In genomic region chr3:104521606-104522336, GRCh38 we compare ENCODE assay signal across 12 cellular contexts.
DNase-seq lines count a peak whose midpoint lies in the region; ATAC-seq, FAIRE-seq and TF ChIP-seq lines count a peak whose summit lies in the region.
"Had no signal": no experiment of that assay in that cellular context is flagged by ENCODE, and none has a peak within 500 bp of the region (broad histone marks: within the 10 kb centered on the region; RNA-seq: fewer than 3 reads in every experiment).

No MANE protein-coding gene starts in this region.

- DNase-seq in HFFc6 (no peak), left lung (peak in 1 of 2 donors; percentile 42), endodermal cell (no peak), RCC 7860 (ENCODE audit: low spot score) (no peak), H7 (no peak)
- no peak for DNase-seq in natural killer cell treated with Interleukin-12 subunit alpha and Interleukin-12 subunit beta and Interleukin-15 and Interleukin-18, amount 100 ng/mL, for 72 hours (ENCODE audit: low spot score)
- DNase-seq: EL, foreskin fibroblast had no signal

- intact Hi-C loops in left lung (cut with DNase I), result no loop called here

- H3K4me1 ChIP-seq in left lung, result no peaks in the 10 kb centered on the region
- no peaks in the 10 kb centered on the region for H3K4me1 ChIP-seq in endodermal cell (ENCODE audit: control insufficient read depth, insufficient read depth, low read length)
- H3K4me1 ChIP-seq: adrenal gland had no signal

- no peak overlapping the region for H3K9ac ChIP-seq in endodermal cell (ENCODE audit: extremely low read depth, low read length, poor library complexity, severe bottlenecking)
- H3K9ac ChIP-seq: neural progenitor cell had no signal

- H3K9me3 ChIP-seq in left lung (peaks cover 0 to 2% of the 10 kb centered on the region in 2 donors), endodermal cell (ENCODE audit: control insufficient read depth, low read length) (no peaks in the 10 kb centered on the region)
- H3K9me3 ChIP-seq: adrenal gland had no signal

- ATAC-seq in GM18858 (IDR thresholded peaks at IDR 0.05; ENCODE audit: unreplicated experiment), result peak; percentile 38
- ATAC-seq in HG03558 (IDR thresholded peaks at IDR 0.05; ENCODE audit: extremely low read depth, unreplicated experiment), result peak; percentile 36
- ATAC-seq in left lung, result peak; percentile 32
- ATAC-seq in natural killer cell treated with Interleukin-12 subunit alpha and Interleukin-12 subunit beta and Interleukin-15 and Interleukin-18, amount 100 ng/mL, for 72 hours, result no peak

- H3K27me3 ChIP-seq in left lung (no peaks in the 10 kb centered on the region), endodermal cell (ENCODE audit: control insufficient read depth, insufficient read depth, low read length, poor library complexity, severe bottlenecking) (no peaks in the 10 kb centered on the region), H7 (ENCODE audit: control insufficient read depth, insufficient read depth, low read length) (no peaks in the 10 kb centered on the region)
- H3K27me3 ChIP-seq: adrenal gland, neural progenitor cell had no signal

- H3K4me3 ChIP-seq in left lung, result no peak overlapping the region
- no peak overlapping the region for H3K4me3 ChIP-seq in endodermal cell (ENCODE audit: low read length)
- no peak overlapping the region for H3K4me3 ChIP-seq in H7 (ENCODE audit: insufficient read depth, low read depth, low read length)
- H3K4me3 ChIP-seq: adrenal gland, neural progenitor cell had no signal

- H3K27ac ChIP-seq in left lung (no peak overlapping the region), endodermal cell (ENCODE audit: low read depth, low read length) (no peak overlapping the region)
- H3K27ac ChIP-seq: adrenal gland, neural progenitor cell had no signal

- H3K36me3 Mint-ChIP-seq in HFFc6 (ENCODE audit: low read depth) (no peaks in the 10 kb centered on the region; the same call in 1 of the 2 replicates), endodermal cell (ENCODE audit: low read depth) (peaks cover 3% of the 10 kb centered on the region)
- H3K36me3 Mint-ChIP-seq in natural killer cell treated with Interleukin-12 subunit alpha and Interleukin-12 subunit beta and Interleukin-15 and Interleukin-18, amount 100 ng/mL, for 72 hours, result no peaks in the 10 kb centered on the region

- H3K36me3 ChIP-seq in left lung, result no peaks in the 10 kb centered on the region
- H3K36me3 ChIP-seq in endodermal cell (ENCODE audit: control insufficient read depth, insufficient read depth, low read length), result no peaks in the 10 kb centered on the region
- no peaks in the 10 kb centered on the region for H3K36me3 ChIP-seq in H7 (replicated peaks; ENCODE audit: control insufficient read depth, insufficient read depth, low read length)
- H3K36me3 ChIP-seq: adrenal gland, neural progenitor cell had no signal

- H3K4me3 Mint-ChIP-seq in HFFc6 (peak overlapping the region; percentile 45; the same call in 1 of the 2 replicates), endodermal cell (no peak overlapping the region)
- H3K4me3 Mint-ChIP-seq in natural killer cell treated with Interleukin-12 subunit alpha and Interleukin-12 subunit beta and Interleukin-15 and Interleukin-18, amount 100 ng/mL, for 72 hours, result no peak overlapping the region
- H3K4me3 Mint-ChIP-seq: neural progenitor cell had no signal

- peaks cover 1% of the 10 kb centered on the region; the same call in 1 of the 2 replicates for H3K27me3 Mint-ChIP-seq in HFFc6 (ENCODE audit: insufficient read depth)
- H3K27me3 Mint-ChIP-seq in endodermal cell (ENCODE audit: insufficient read depth), result no peaks in the 10 kb centered on the region
- no peaks in the 10 kb centered on the region for H3K27me3 Mint-ChIP-seq in natural killer cell treated with Interleukin-12 subunit alpha and Interleukin-12 subunit beta and Interleukin-15 and Interleukin-18, amount 100 ng/mL, for 72 hours

- H3K4me1 Mint-ChIP-seq in HFFc6 (ENCODE audit: low read depth) (peaks cover 21% of the 10 kb centered on the region), endodermal cell (peaks cover 11% of the 10 kb centered on the region)
- no peaks in the 10 kb centered on the region for H3K4me1 Mint-ChIP-seq in natural killer cell treated with Interleukin-12 subunit alpha and Interleukin-12 subunit beta and Interleukin-15 and Interleukin-18, amount 100 ng/mL, for 72 hours (ENCODE audit: low read depth in 2 of 2)
- H3K4me1 Mint-ChIP-seq: neural progenitor cell had no signal

- no peak for FAIRE-seq in RCC 7860 (lab: Jason Lieb, UNC)

- H3K27ac Mint-ChIP-seq in HFFc6 (no peak overlapping the region), endodermal cell (no peak overlapping the region)
- H3K27ac Mint-ChIP-seq in natural killer cell treated with Interleukin-12 subunit alpha and Interleukin-12 subunit beta and Interleukin-15 and Interleukin-18, amount 100 ng/mL, for 72 hours, result no peak overlapping the region
- H3K27ac Mint-ChIP-seq: neural progenitor cell had no signal

- H3K9me3 Mint-ChIP-seq in HFFc6 (no peaks in the 10 kb centered on the region), endodermal cell (peaks cover 6% of the 10 kb centered on the region)
- H3K9me3 Mint-ChIP-seq in natural killer cell treated with Interleukin-12 subunit alpha and Interleukin-12 subunit beta and Interleukin-15 and Interleukin-18, amount 100 ng/mL, for 72 hours, result no peaks in the 10 kb centered on the region
- H3K9me3 Mint-ChIP-seq: neural progenitor cell had no signal

- WGBS in endodermal cell (ENCODE audit: insufficient coverage in 1 of 2, insufficient read length in 1 of 2), 2 experiments, result 86 to 100% methylated on average over 3 to 6 of the region's 7 CpGs

- TF ChIP-seq CTCF in HFFc6 (IDR thresholded peaks at IDR 0.05), result no peak
- no peak for TF ChIP-seq CTCF in left lung (IDR thresholded peaks at IDR 0.05)
- TF ChIP-seq CTCF in endodermal cell (conservative IDR thresholded peaks at IDR 0.05), result no peak

Comparison
In these comparisons a context has a peak if more than half of its experiments do, and no peak if none do; other contexts are left out.
1. ATAC-seq: peak in GM18858 (single experiment), HG03558 (single experiment) and left lung (single experiment); none in natural killer cell treated with Interleukin-12 subunit alpha and Interleukin-12 subunit beta and Interleukin-15 and Interleukin-18, amount 100 ng/mL, for 72 hours (0 of 2).